ENCODE assay signal across 8 cellular contexts in genomic region chr5:132556511-132557424, GRCh38. TPM values are rescaled to one million over a fixed set of nuclear protein-coding genes. Genes with fewer than 3 reads are reported as not detected.
DNase-seq lines count a peak whose midpoint lies in the region; ATAC-seq and TF ChIP-seq lines count a peak whose summit lies in the region.

TSS of gene RAD50 (plus strand) at chr5:132556977. CDS start at chr5:132557325, 348 bp downstream.

- H3K4me1 ChIP-seq in right atrium auricular region = peaks cover 0 to 19% of the 10 kb centered on the region in 2 donors
- peaks cover 21% of the 10 kb centered on the region for H3K4me1 ChIP-seq in psoas muscle
- H3K4me1 ChIP-seq in urinary bladder (ENCODE audit: insufficient read depth) = no peaks in the 10 kb centered on the region

- no peaks in the 10 kb centered on the region for H3K27me3 ChIP-seq in right atrium auricular region
- H3K27me3 ChIP-seq in psoas muscle (ENCODE audit: insufficient read depth in 3 of 3, low read length in 2 of 3) = no peaks in the 10 kb centered on the region

- H3K27ac ChIP-seq in angular gyrus (ENCODE audit: low read depth, low read length) (peak within 1 kb of the TSS; percentile 49), right atrium auricular region (peak within 1 kb of the TSS; percentile 78 to 81), psoas muscle (peak within 1 kb of the TSS; percentile 85), urinary bladder (ENCODE audit: low read depth) (peak within 1 kb of the TSS; percentile 89)

- H3K36me3 ChIP-seq in right atrium auricular region (peaks cover 6% of the 10 kb centered on the region), psoas muscle (ENCODE audit: insufficient read depth in 1 of 2, low read depth in 1 of 2) (peaks cover 3 to 24% of the 10 kb centered on the region in 2 donors), urinary bladder (ENCODE audit: insufficient read depth) (no peaks in the 10 kb centered on the region)

- 7 to 8% (median 7%) methylated on average over 53 to 60 of the region's 60 CpGs for WGBS in psoas muscle, 3 donors
- 6% methylated on average over 60 of the region's 60 CpGs for WGBS in urinary bladder

- intact Hi-C loops in psoas muscle (cut with DNase I) = no loop called here

- ATAC-seq in GM18499 (IDR thresholded peaks at IDR 0.05; ENCODE audit: insufficient read depth, unreplicated experiment) (peak; percentile 90), HG02938 (IDR thresholded peaks at IDR 0.05; ENCODE audit: unreplicated experiment) (peak; percentile 96), psoas muscle (peak; percentile 99)

- H3K4me3 ChIP-seq in right atrium auricular region = peak within 1 kb of the TSS; percentile 62 to 68
- H3K4me3 ChIP-seq in psoas muscle = peak within 1 kb of the TSS; percentile 89
- peak within 1 kb of the TSS; percentile 68 for H3K4me3 ChIP-seq in urinary bladder (ENCODE audit: low read depth, low read length)

- DNase-seq in NCI-H187 (lab: John Stamatoyannopoulos, UW) (peak; percentile 43 to 74), T-helper 2 cell (peak; percentile 79 to 98 (median 87)), right atrium auricular region (ENCODE audit: low spot score) (peak; percentile 93), psoas muscle (peak; percentile 95 to 97)

- no peaks in the 10 kb centered on the region for H3K9me3 ChIP-seq in right atrium auricular region
- no peaks in the 10 kb centered on the region for H3K9me3 ChIP-seq in psoas muscle

- TF ChIP-seq CTCF in right atrium auricular region (IDR thresholded peaks at IDR 0.05) = no peak
- no peak for TF ChIP-seq CTCF in psoas muscle (IDR thresholded peaks at IDR 0.05)

RNA-seq across cellular contexts. Expression of gene RAD50, which starts in this region (rescaled TPM):
- total RNA-seq in right atrium auricular region (10 to 100 TPM; 11.5 to 18.6 TPM), psoas muscle (10 to 100 TPM; 28.5 to 35.9 (median 30.1) TPM), urinary bladder (75.0 TPM)
- polyA plus RNA-seq in psoas muscle (10 to 100 TPM in 1 of 3 donors, 1 to 10 TPM in 2; 6.8 to 22.1 (median 9.9) TPM), urinary bladder (13.4 TPM)

Comparison
In these comparisons a context has a peak if more than half of its experiments do, and no peak if none do; other contexts are left out.
1. Peak in every context shown above with its lines: DNase-seq, ATAC-seq, H3K4me3 ChIP-seq and H3K27ac ChIP-seq.